ENCODE assay signal across 19 cellular contexts in the genomic region with DNA sequence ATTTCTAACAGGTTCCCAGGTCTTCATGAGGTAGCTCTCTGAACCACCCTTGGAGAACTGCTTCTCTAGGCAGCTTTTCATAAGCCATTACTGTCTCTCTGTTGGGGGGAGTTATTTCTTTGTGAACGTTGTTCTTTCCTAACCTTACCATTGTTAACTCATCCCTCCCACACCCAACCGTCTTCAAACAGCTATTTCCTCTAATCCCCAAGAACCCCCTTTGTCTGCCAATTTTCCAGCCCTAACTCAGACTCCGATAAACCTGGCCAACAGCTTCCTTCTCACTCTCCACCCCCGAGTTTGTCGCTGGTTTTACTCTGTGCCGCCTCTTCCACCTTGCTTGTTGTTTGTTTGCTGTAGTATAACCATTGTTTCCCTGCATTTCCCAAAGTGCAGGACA.
"Had no signal": no experiment of that assay in that cellular context is flagged by ENCODE, and none has a peak within 500 bp of the region (broad histone marks: within the 10 kb centered on the region; RNA-seq: fewer than 3 reads in every experiment).

No MANE protein-coding gene starts in this region.

- H3K27ac ChIP-seq: cardiac muscle cell, dorsolateral prefrontal cortex, gastroesophageal sphincter, prostate gland, spleen, stomach, thoracic aorta, upper lobe of right lung had no signal

- H3K27me3 Mint-ChIP-seq: activated CD8-positive, alpha-beta memory T cell treated with anti-CD3 and anti-CD28 coated beads, Interleukin-2, amount 10 ng/mL, durations not matched to agents 7 days and 5 days; activated naive CD4-positive, alpha-beta T cell treated with anti-CD3 and anti-CD28 coated beads, Interleukin-2, amount 10 ng/mL, durations not matched to agents 7 days and 5 days had no signal

- DNase-seq: activated CD4-positive, alpha-beta T cell treated with anti-CD3 and anti-CD28 coated beads, Interleukin-2, amount 50 U/mL, for 48 hours; activated CD4-positive, CD25-positive, alpha-beta regulatory T cell treated with anti-CD3 and anti-CD28 coated beads, Interleukin-2, amount 50 U/mL, for 72 hours; activated CD8-positive, alpha-beta memory T cell treated with anti-CD3 and anti-CD28 coated beads, Interleukin-2, amount 10 ng/mL, durations not matched to agents 7 days and 5 days; activated naive CD4-positive, alpha-beta T cell treated with anti-CD3 and anti-CD28 coated beads, Interleukin-2, amount 10 ng/mL, durations not matched to agents 7 days and 5 days; activated T-cell treated with anti-CD3 and anti-CD28 coated beads, Interleukin-2, amount 50 U/mL, for 24 hours; dorsolateral prefrontal cortex; erythroblast; heart right ventricle; left colon; mucosa of descending colon; natural killer cell; occipital lobe; spleen; stomach; upper lobe of right lung had no signal

- H3K9me3 Mint-ChIP-seq: activated naive CD4-positive, alpha-beta T cell treated with anti-CD3 and anti-CD28 coated beads, Interleukin-2, amount 10 ng/mL, durations not matched to agents 7 days and 5 days; activated T-cell treated with anti-CD3 and anti-CD28 coated beads, Interleukin-2, amount 50 U/mL, for 24 hours; natural killer cell had no signal

- H3K4me3 Mint-ChIP-seq: activated CD8-positive, alpha-beta memory T cell treated with anti-CD3 and anti-CD28 coated beads, Interleukin-2, amount 10 ng/mL, durations not matched to agents 7 days and 5 days; activated naive CD4-positive, alpha-beta T cell treated with anti-CD3 and anti-CD28 coated beads, Interleukin-2, amount 10 ng/mL, durations not matched to agents 7 days and 5 days; activated T-cell treated with anti-CD3 and anti-CD28 coated beads, Interleukin-2, amount 50 U/mL, for 24 hours; natural killer cell had no signal

- H3K4me1 Mint-ChIP-seq: activated CD8-positive, alpha-beta memory T cell treated with anti-CD3 and anti-CD28 coated beads, Interleukin-2, amount 10 ng/mL, durations not matched to agents 7 days and 5 days; activated naive CD4-positive, alpha-beta T cell treated with anti-CD3 and anti-CD28 coated beads, Interleukin-2, amount 10 ng/mL, durations not matched to agents 7 days and 5 days; natural killer cell had no signal

- H3K4me3 ChIP-seq: cardiac muscle cell, dorsolateral prefrontal cortex, gastroesophageal sphincter, mucosa of descending colon, prostate gland, spleen, stomach, thoracic aorta, upper lobe of right lung had no signal

- H3K36me3 ChIP-seq: cardiac muscle cell, gastroesophageal sphincter, heart right ventricle, prostate gland, spleen, stomach, thoracic aorta, upper lobe of right lung had no signal

- H3K27ac Mint-ChIP-seq: activated CD8-positive, alpha-beta memory T cell treated with anti-CD3 and anti-CD28 coated beads, Interleukin-2, amount 10 ng/mL, durations not matched to agents 7 days and 5 days; activated naive CD4-positive, alpha-beta T cell treated with anti-CD3 and anti-CD28 coated beads, Interleukin-2, amount 10 ng/mL, durations not matched to agents 7 days and 5 days; activated T-cell treated with anti-CD3 and anti-CD28 coated beads, Interleukin-2, amount 50 U/mL, for 24 hours; natural killer cell had no signal

- H3K27me3 ChIP-seq: cardiac muscle cell, gastroesophageal sphincter, heart right ventricle, spleen, stomach, upper lobe of right lung had no signal

- H3K36me3 Mint-ChIP-seq: activated CD8-positive, alpha-beta memory T cell treated with anti-CD3 and anti-CD28 coated beads, Interleukin-2, amount 10 ng/mL, durations not matched to agents 7 days and 5 days; activated naive CD4-positive, alpha-beta T cell treated with anti-CD3 and anti-CD28 coated beads, Interleukin-2, amount 10 ng/mL, durations not matched to agents 7 days and 5 days; natural killer cell had no signal

- H3K9me3 ChIP-seq: gastroesophageal sphincter, heart right ventricle, mucosa of descending colon, prostate gland, spleen, stomach, thoracic aorta, upper lobe of right lung had no signal

- H3K4me1 ChIP-seq: upper lobe of right lung had no signal
